ENCODE assay signal across 8 cellular contexts in the genomic region with DNA sequence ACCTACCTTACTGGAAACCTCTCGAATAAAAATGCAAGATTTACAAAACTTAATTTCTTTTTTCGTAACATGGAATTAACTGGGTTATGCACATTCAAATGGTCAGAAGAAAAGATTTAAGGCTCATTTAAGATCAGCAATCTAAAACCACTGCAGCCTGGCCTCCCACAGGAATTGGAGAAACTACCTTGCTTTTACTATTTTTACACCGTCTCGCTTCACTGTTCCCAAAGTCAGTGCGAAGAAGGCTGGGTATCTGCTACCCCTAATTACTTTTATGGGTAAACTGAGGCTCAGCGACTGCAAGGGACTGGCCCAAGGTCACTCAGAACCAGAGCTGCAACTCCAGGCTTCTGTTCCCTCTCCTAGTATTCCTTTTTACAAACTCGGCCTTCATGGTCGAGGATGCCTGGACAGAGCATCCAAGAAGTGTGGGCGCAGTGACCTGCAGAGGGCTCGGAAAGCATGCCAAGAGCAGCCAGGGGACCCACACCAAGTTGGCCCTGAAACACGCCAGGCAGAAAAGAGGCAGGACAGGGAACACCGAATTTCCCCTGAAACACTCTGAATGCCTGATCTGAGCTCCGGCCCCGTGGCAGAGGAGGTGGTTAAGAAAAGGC. TPM values are rescaled to one million over a fixed set of nuclear protein-coding genes. Genes with fewer than 3 reads are reported as not detected.
DNase-seq lines count a peak whose midpoint lies in the region; ATAC-seq and TF ChIP-seq lines count a peak whose summit lies in the region.

No MANE protein-coding gene starts in this region.

- peak overlapping the region; percentile 99 for H3K4me3 Mint-ChIP-seq in T-helper 1 cell treated with Interleukin-12 subunit alpha and Interleukin-12 subunit beta and Interleukin-4 antibody, amounts not matched to agents 30 μg/mL and 1 μg/mL, for 36 hours
- peak overlapping the region; percentile 98 for H3K4me3 Mint-ChIP-seq in activated naive CD8-positive, alpha-beta T cell treated with anti-CD3 and anti-CD28 coated beads for 36 hours

- H3K27ac Mint-ChIP-seq in T-helper 1 cell treated with Interleukin-12 subunit alpha and Interleukin-12 subunit beta and Interleukin-4 antibody, amounts not matched to agents 30 μg/mL and 1 μg/mL, for 36 hours = peak overlapping the region; percentile 91
- H3K27ac Mint-ChIP-seq in activated naive CD8-positive, alpha-beta T cell treated with anti-CD3 and anti-CD28 coated beads for 36 hours = peak overlapping the region; percentile 95

- no peak for ATAC-seq in gastrocnemius medialis
- ATAC-seq in GM18861 (IDR thresholded peaks at IDR 0.05; ENCODE audit: unreplicated experiment) = no peak

- intact Hi-C loops in gastrocnemius medialis (cut with DNase I; ENCODE audit: low total_unique reads) = loop anchor here (1.0 to 10.0 kb wide), 5 partner anchors 42 to 872 kb away; a partner anchor contains a TSS

- peaks cover 27% of the 10 kb centered on the region for H3K36me3 Mint-ChIP-seq in T-helper 1 cell treated with Interleukin-12 subunit alpha and Interleukin-12 subunit beta and Interleukin-4 antibody, amounts not matched to agents 30 μg/mL and 1 μg/mL, for 36 hours (ENCODE audit: low read depth)
- peaks cover 51% of the 10 kb centered on the region for H3K36me3 Mint-ChIP-seq in activated naive CD8-positive, alpha-beta T cell treated with anti-CD3 and anti-CD28 coated beads for 36 hours

- no peak overlapping the region for H3K27ac ChIP-seq in iPS DF 6.9 (ENCODE audit: low read length)
- peak overlapping the region; percentile 87 to 95 (median 88) for H3K27ac ChIP-seq in gastrocnemius medialis

- H3K36me3 ChIP-seq in iPS DF 6.9 (ENCODE audit: control insufficient read depth, insufficient read depth, low read length) (no peaks in the 10 kb centered on the region; the same call in 1 of the 2 replicates), gastrocnemius medialis (no peaks in the 10 kb centered on the region)

- in situ Hi-C loops in gastrocnemius medialis (cut with MboI; ENCODE audit: low sequenced_read_pairs in 4 of 4) = loop anchor here in 2 of 4 donors (10.0 to 25.0 kb wide), 2 partner anchors 46 to 767 kb away; a partner anchor contains a TSS

- TF ChIP-seq POLR2A in gastrocnemius medialis (IDR thresholded peaks at IDR 0.05) = no peak

- no peak for TF ChIP-seq CTCF in gastrocnemius medialis (IDR thresholded peaks at IDR 0.05 in 4 of 5, conservative IDR thresholded peaks at IDR 0.05 in 1 of 5)

- no peaks in the 10 kb centered on the region for H3K27me3 ChIP-seq in iPS DF 6.9 (ENCODE audit: control insufficient read depth, insufficient read depth, low read length)
- peaks cover 0 to 4% (median 0%) of the 10 kb centered on the region in 3 donors for H3K27me3 ChIP-seq in gastrocnemius medialis

- peaks cover 4% of the 10 kb centered on the region for H3K27me3 Mint-ChIP-seq in T-helper 1 cell treated with Interleukin-12 subunit alpha and Interleukin-12 subunit beta and Interleukin-4 antibody, amounts not matched to agents 30 μg/mL and 1 μg/mL, for 36 hours (ENCODE audit: low read depth)
- peaks cover 5% of the 10 kb centered on the region for H3K27me3 Mint-ChIP-seq in activated naive CD8-positive, alpha-beta T cell treated with anti-CD3 and anti-CD28 coated beads for 36 hours

- no peaks in the 10 kb centered on the region for H3K4me1 ChIP-seq in iPS DF 6.9 (ENCODE audit: control insufficient read depth, insufficient read depth, low read length)
- peaks cover 34 to 40% of the 10 kb centered on the region in 2 donors for H3K4me1 ChIP-seq in gastrocnemius medialis

- H3K4me3 ChIP-seq in iPS DF 6.9 (ENCODE audit: low read length) = peak overlapping the region; percentile 98
- peak overlapping the region; percentile 83 to 94 (median 86) for H3K4me3 ChIP-seq in gastrocnemius medialis

- no peak for DNase-seq in T-helper 1 cell
- peak; percentile 8 for DNase-seq in HuH-7 (ENCODE audit: low spot score)
- DNase-seq in activated naive CD8-positive, alpha-beta T cell treated with anti-CD3 and anti-CD28 coated beads for 36 hours = no peak
- DNase-seq in iPS DF 6.9 (ENCODE audit: low read depth, low spot score) = no peak
- no peak for DNase-seq in gastrocnemius medialis
- no peak for DNase-seq in SKM-1 (lab: John Stamatoyannopoulos, UW; ENCODE audit: unreplicated experiment)

- H3K4me1 Mint-ChIP-seq in T-helper 1 cell treated with Interleukin-12 subunit alpha and Interleukin-12 subunit beta and Interleukin-4 antibody, amounts not matched to agents 30 μg/mL and 1 μg/mL, for 36 hours (ENCODE audit: low read depth) = peaks cover 45% of the 10 kb centered on the region
- H3K4me1 Mint-ChIP-seq in activated naive CD8-positive, alpha-beta T cell treated with anti-CD3 and anti-CD28 coated beads for 36 hours = peaks cover 48% of the 10 kb centered on the region

- WGBS in iPS DF 6.9 (ENCODE audit: insufficient coverage, insufficient read length) = no CpG with 5 or more reads among the region's 14 CpGs

- H3K9me3 ChIP-seq in iPS DF 6.9 (ENCODE audit: control insufficient read depth, insufficient read depth, low read length) (no peaks in the 10 kb centered on the region), gastrocnemius medialis (no peaks in the 10 kb centered on the region)

- no peaks in the 10 kb centered on the region for H3K9me3 Mint-ChIP-seq in T-helper 1 cell treated with Interleukin-12 subunit alpha and Interleukin-12 subunit beta and Interleukin-4 antibody, amounts not matched to agents 30 μg/mL and 1 μg/mL, for 36 hours
- no peaks in the 10 kb centered on the region for H3K9me3 Mint-ChIP-seq in activated naive CD8-positive, alpha-beta T cell treated with anti-CD3 and anti-CD28 coated beads for 36 hours

RNA-seq across cellular contexts. Expression of a gene that starts 0.9 kb away (rescaled TPM):
- total RNA-seq in activated naive CD8-positive, alpha-beta T cell treated with anti-CD3 and anti-CD28 coated beads for 36 hours = 10 to 100 TPM; 42.1 to 44.8 TPM
- 10 to 100 TPM; 11.9 to 27.5 (median 17.3) TPM for total RNA-seq in gastrocnemius medialis

RNA-seq across cellular contexts. Expression of a gene that starts 42.8 kb away (rescaled TPM):
- total RNA-seq in activated naive CD8-positive, alpha-beta T cell treated with anti-CD3 and anti-CD28 coated beads for 36 hours = 1 to 10 TPM; 6.3 to 6.6 TPM
- total RNA-seq in gastrocnemius medialis = 10 to 100 TPM; 10.0 to 34.8 (median 10.8) TPM
